Comparison of ENCODE assay signal across 1 cellular context in the genomic region with DNA sequence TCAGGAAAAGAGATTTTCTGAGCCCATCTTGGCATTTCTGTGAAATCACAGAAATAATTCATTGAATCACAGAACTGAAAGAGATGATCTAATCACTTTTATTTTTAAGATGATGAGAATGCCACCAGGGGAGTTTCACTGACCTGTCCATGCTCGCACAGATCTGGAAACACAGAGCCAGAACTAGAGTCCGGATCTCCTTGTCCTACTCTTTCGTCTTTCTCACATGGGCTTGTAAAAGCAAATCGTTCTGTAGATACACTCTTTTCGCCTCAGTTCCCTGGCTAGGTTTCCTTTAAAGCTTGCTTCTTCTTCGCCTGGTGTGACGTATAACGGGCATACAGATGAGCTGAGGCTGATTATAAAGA.
TF ChIP-seq lines count a peak whose summit lies in the region.

No MANE protein-coding gene starts in this region.

TF ChIP-seq in IMR-90, 13 proteins besides CTCF, POLR2A, EP300 and RAD21 (continued from another document):
- TF ChIP-seq CHD1 (IDR thresholded peaks at IDR 0.05; ENCODE audit: low read depth, low read length), result no peak
